In genomic region chr4:159105761-159106243, GRCh38 we compare ENCODE assay signal across 8 cellular contexts. TPM values are rescaled to one million over a fixed set of nuclear protein-coding genes. Genes with fewer than 3 reads are reported as not detected.
A peak's percentile ranks its signal among the peaks of the same experiment; 100 is the strongest.
DNase-seq lines count a peak whose midpoint lies in the region; ATAC-seq, FAIRE-seq and TF ChIP-seq lines count a peak whose summit lies in the region.

No MANE protein-coding gene starts in this region.

- H3K4me3 ChIP-seq in H1 (ENCODE audit: extremely low read depth in 1 of 4, insufficient read depth in 2 of 4, low read depth in 3 of 4, low read length in 4 of 4) (peak overlapping the region in 2 of 4 experiments; percentile 94 to 99; a peak in 4 of 8 replicates), neural cell (ENCODE audit: low read length) (peak overlapping the region; percentile 84)

- no peaks in the 10 kb centered on the region for H3K36me3 Mint-ChIP-seq in activated CD4-positive, alpha-beta T cell treated with anti-CD3 and anti-CD28 coated beads, Interleukin-2, amount 10 ng/mL, durations not matched to agents 7 days and 5 days (ENCODE audit: low read depth)

- no peak for TF ChIP-seq POLR2A in H1 (IDR thresholded peaks at IDR 0.05; ENCODE audit: control extremely low read depth in 1 of 2, low read depth in 2 of 2, low read length in 2 of 2)

- no peak overlapping the region for H2BK15ac ChIP-seq in H1 (ENCODE audit: low read length)

- peaks cover 19% of the 10 kb centered on the region in 2 experiments for H4K20me1 ChIP-seq in H1 (replicated peaks in 1 of 2; ENCODE audit: control insufficient read depth in 1 of 2, insufficient read depth in 2 of 2, low read length in 2 of 2)
- peaks cover 36% of the 10 kb centered on the region for H4K20me1 ChIP-seq in neural cell (ENCODE audit: insufficient read depth)

- no peaks in the 10 kb centered on the region for H3K9me3 Mint-ChIP-seq in activated CD4-positive, alpha-beta T cell treated with anti-CD3 and anti-CD28 coated beads, Interleukin-2, amount 10 ng/mL, durations not matched to agents 7 days and 5 days

- H3K27ac Mint-ChIP-seq in activated CD4-positive, alpha-beta T cell treated with anti-CD3 and anti-CD28 coated beads, Interleukin-2, amount 10 ng/mL, durations not matched to agents 7 days and 5 days, result peak overlapping the region; percentile 1

- H3K9me3 ChIP-seq in H1 (ENCODE audit: insufficient read depth in 2 of 2, low read depth in 1 of 2, low read length in 1 of 2) (no peaks in the 10 kb centered on the region), neural cell (ENCODE audit: low read length) (no peaks in the 10 kb centered on the region)

- H3K23me2 ChIP-seq in H1 (ENCODE audit: low read depth, low read length), result peaks cover 15% of the 10 kb centered on the region; the same call in 1 of the 2 replicates

- no peak overlapping the region for H2AFZ ChIP-seq in H1 (ENCODE audit: low read length)
- H2AFZ ChIP-seq in neural cell (ENCODE audit: low read depth, low read length), result no peak overlapping the region

- H3K4me1 Mint-ChIP-seq in activated CD4-positive, alpha-beta T cell treated with anti-CD3 and anti-CD28 coated beads, Interleukin-2, amount 10 ng/mL, durations not matched to agents 7 days and 5 days, result peaks cover 54% of the 10 kb centered on the region

- peaks cover 5% of the 10 kb centered on the region for H3K27me3 Mint-ChIP-seq in activated CD4-positive, alpha-beta T cell treated with anti-CD3 and anti-CD28 coated beads, Interleukin-2, amount 10 ng/mL, durations not matched to agents 7 days and 5 days

- no peak overlapping the region for H2BK12ac ChIP-seq in H1 (ENCODE audit: low read depth, low read length)

- ATAC-seq in HG03442 (IDR thresholded peaks at IDR 0.05; ENCODE audit: unreplicated experiment) (no peak), HG02884 (IDR thresholded peaks at IDR 0.05; ENCODE audit: unreplicated experiment) (no peak)

- TF ChIP-seq RAD21 in H1 (IDR thresholded peaks at IDR 0.05 in 1 of 2, conservative IDR thresholded peaks at IDR 0.05 in 1 of 2; ENCODE audit: low read depth in 2 of 2, low read length in 2 of 2) (no peak), neural cell (conservative IDR thresholded peaks at IDR 0.05) (peak; percentile 13)

- H3K9ac ChIP-seq in H1 (replicated peaks in 1 of 4; ENCODE audit: extremely low read depth in 1 of 4, low read depth in 3 of 4, low read length in 3 of 4), result no peak overlapping the region
- peak overlapping the region; percentile 96 for H3K9ac ChIP-seq in neural cell (ENCODE audit: low read length)

- FAIRE-seq in H1 (lab: Jason Lieb, UNC), result peak; percentile 39

- H3K27me3 ChIP-seq in H1 (replicated peaks in 1 of 4; ENCODE audit: control insufficient read depth in 3 of 4, extremely low read depth in 1 of 4, insufficient read depth in 3 of 4, low read length in 3 of 4) (0 out of 7 replicates have a peak, but pooled peaks cover 0 to 11% (median 0%) of the 10 kb centered on the region in 4 experiments), neural cell (ENCODE audit: insufficient read depth, low read depth, low read length) (peaks cover 3% of the 10 kb centered on the region)

- peaks cover 3 to 9% (median 7%) of the 10 kb centered on the region in 4 experiments; a peak in 4 of 7 replicates for H3K4me1 ChIP-seq in H1 (replicated peaks in 1 of 4; ENCODE audit: control insufficient read depth in 3 of 4, insufficient read depth in 4 of 4, low read length in 3 of 4)

- H3K9me2 ChIP-seq in neural cell (ENCODE audit: insufficient read depth, low read length), result no peaks in the 10 kb centered on the region

- H4K5ac ChIP-seq in H1 (ENCODE audit: insufficient read length, low read depth, low read length), result no peak overlapping the region

- H3K56ac ChIP-seq in H1 (replicated peaks; ENCODE audit: insufficient read length, low read depth, low read length), result no peak overlapping the region

- H3K79me2 ChIP-seq in H1 (ENCODE audit: control insufficient read depth in 1 of 2, insufficient read depth in 2 of 2, low read length in 2 of 2) (peaks cover 9 to 67% of the 10 kb centered on the region in 2 experiments; a peak in 3 of 4 replicates), neural cell (replicated peaks; ENCODE audit: insufficient read depth, low read length) (peaks cover 77% of the 10 kb centered on the region)

- H2BK20ac ChIP-seq in H1 (ENCODE audit: low read length), result no peak overlapping the region

- H3K27ac ChIP-seq in H1 (ENCODE audit: low read depth, low read length) (no peak overlapping the region), neural cell (ENCODE audit: low read length) (peak overlapping the region; percentile 86)

- POLR2A ChIA-PET in activated CD4-positive, alpha-beta T cell treated with anti-CD3 and anti-CD28 coated beads, Interleukin-2, amount 10 ng/mL, durations not matched to agents 7 days and 5 days (lab: Charles Lee), result no interaction called here
- POLR2A ChIA-PET in H1 (lab: Charles Lee; ENCODE audit: partially characterized antibody), result no interaction called here

- no peak for TF ChIP-seq EP300 in H1 (IDR thresholded peaks at IDR 0.05; ENCODE audit: borderline replicate concordance in 1 of 2, low read depth in 2 of 2, low read length in 2 of 2)
- TF ChIP-seq EP300 in neural cell (conservative IDR thresholded peaks at IDR 0.05; ENCODE audit: poor library complexity, severe bottlenecking), result no peak

- WGBS in H1 (ENCODE audit: extremely low coverage in 1 of 2, insufficient coverage in 1 of 2, insufficient read length in 1 of 2, insufficient replicate concordance in 2 of 2, low coverage in 1 of 2, low lambda C conversion rate in 2 of 2, missing lambda C conversion rate in 1 of 2), 2 experiments, result 52% methylated on average over 4 of the region's 4 CpGs; no CpG with 5 or more reads in 1 of the 2 experiments

- no peak overlapping the region for H3K18ac ChIP-seq in H1 (ENCODE audit: extremely low read depth, low read length)

- H3K4me3 Mint-ChIP-seq in activated CD4-positive, alpha-beta T cell treated with anti-CD3 and anti-CD28 coated beads, Interleukin-2, amount 10 ng/mL, durations not matched to agents 7 days and 5 days, result peak overlapping the region; percentile 5

- no peak overlapping the region for H2AK5ac ChIP-seq in H1 (ENCODE audit: low read depth, low read length)

- H3K23ac ChIP-seq in H1 (ENCODE audit: insufficient read length), result no peak overlapping the region

- H3K14ac ChIP-seq in H1 (ENCODE audit: insufficient read length), result no peak overlapping the region

- peaks cover 8% of the 10 kb centered on the region for H3F3A ChIP-seq in neural cell (ENCODE audit: insufficient read depth, low read length, poor library complexity, severe bottlenecking)

- no peaks in the 10 kb centered on the region; the same call in none of the 2 replicates for H3K79me1 ChIP-seq in H1 (ENCODE audit: low read depth, low read length)

- CTCF ChIA-PET in activated CD4-positive, alpha-beta T cell treated with anti-CD3 and anti-CD28 coated beads, Interleukin-2, amount 10 ng/mL, durations not matched to agents 7 days and 5 days (lab: Charles Lee), result no interaction called here
- CTCF ChIA-PET in H1 (lab: Charles Lee; ENCODE audit: partially characterized antibody), result interaction anchor here (1.0 kb wide), 1 partner anchor 251 kb away, joined by 4 read pairs; no protein-coding TSS in a partner anchor

- H3K36me3 ChIP-seq in H1 (ENCODE audit: control insufficient read depth in 2 of 4, insufficient read depth in 4 of 4, low read length in 3 of 4) (no peaks in the 10 kb centered on the region), neural cell (ENCODE audit: insufficient read depth, low read length) (no peaks in the 10 kb centered on the region)

- no peak overlapping the region for H3K4ac ChIP-seq in H1 (replicated peaks; ENCODE audit: insufficient read length, low read depth, low read length)

- H3K4me2 ChIP-seq in H1 (ENCODE audit: insufficient read depth in 1 of 2, low read depth in 2 of 2, low read length in 2 of 2) (peak overlapping the region; percentile 88 to 90), neural cell (ENCODE audit: low read length) (peak overlapping the region; percentile 71)

- no peak overlapping the region for H2BK120ac ChIP-seq in H1 (replicated peaks; ENCODE audit: low read depth, low read length)

- no peak overlapping the region for H2BK5ac ChIP-seq in H1 (ENCODE audit: low read depth, low read length)

- H4K91ac ChIP-seq in H1 (replicated peaks; ENCODE audit: insufficient read length, low read length), result no peak overlapping the region

- H4K8ac ChIP-seq in H1 (ENCODE audit: extremely low read depth, insufficient read depth, low read length), result no peak overlapping the region

- DNase-seq in activated CD4-positive, alpha-beta T cell treated with anti-CD3 and anti-CD28 coated beads, Interleukin-2, amount 10 ng/mL, durations not matched to agents 7 days and 5 days, result no peak
- DNase-seq in activated CD4-positive, alpha-beta T cell treated with anti-CD3 and anti-CD28 coated beads, Interleukin-2, amount 50 U/mL, for 1 hour, result no peak
- DNase-seq in H1 (ENCODE audit: low read depth in 1 of 2, low spot score in 2 of 2), result no peak
- DNase-seq in superior temporal gyrus (ENCODE audit: extremely low spot score), result no peak

- TF ChIP-seq CTCF in H1 (IDR thresholded peaks at IDR 0.05; ENCODE audit: control extremely low read depth in 1 of 3, insufficient read depth in 1 of 3, low read depth in 1 of 3, low read length in 3 of 3), result no peak
- TF ChIP-seq CTCF in neural cell (IDR thresholded peaks at IDR 0.05; ENCODE audit: poor library complexity, severe bottlenecking), result no peak

TF ChIP-seq in PFSK-1, 5 proteins besides CTCF, POLR2A, EP300 and RAD21 (continues in another document):
- TF ChIP-seq SIN3A (IDR thresholded peaks at IDR 0.05; ENCODE audit: borderline replicate concordance, insufficient read depth, low read length), result peak; percentile 42; the same call in 1 of the 2 replicates

TF ChIP-seq in H1, 55 proteins besides CTCF, POLR2A, EP300 and RAD21:
- TF ChIP-seq SIX5 (IDR thresholded peaks at IDR 0.05; ENCODE audit: low read depth, low read length) (no peak), SP2 (IDR thresholded peaks at IDR 0.05; ENCODE audit: low read length) (no peak)

TF ChIP-seq in neural cell, 6 proteins besides CTCF, POLR2A, EP300 and RAD21 (continues in another document):
- TF ChIP-seq MXI1 (conservative IDR thresholded peaks at IDR 0.05; ENCODE audit: poor library complexity, severe bottlenecking) (peak; percentile 21), POLR2AphosphoS5 (IDR thresholded peaks at IDR 0.05) (no peak)

RNA-seq across cellular contexts. Expression of gene RAPGEF2, which starts 2.9 kb away (rescaled TPM):
- 10 to 100 TPM; 15.8 to 20.4 TPM for total RNA-seq in activated CD4-positive, alpha-beta T cell treated with anti-CD3 and anti-CD28 coated beads, Interleukin-2, amount 10 ng/mL, durations not matched to agents 7 days and 5 days
- 10.5 TPM for polyA plus RNA-seq in PFSK-1 (2012; ENCODE audit: insufficient read length, low read depth)
- 42.9 and 48.6 TPM in 2 replicates for total RNA-seq in H1 (2021; fragmentation: NEBNext Ultra II Directional; extraction: Animal tissue kit (Norgen Biotek cat#: 25700))
- polyA plus RNA-seq in H1 (2011; rRNA removed), result 16.7 and 24.4 TPM in 2 replicates
- polyA plus RNA-seq in H1 (2011; cell fraction: cytosol; rRNA removed), result 23.7 TPM
- polyA plus RNA-seq in H1 (2011; cell fraction: nucleus; rRNA removed), result 33.0 TPM
- 23.2 to 31.0 TPM (median 29.9 TPM) in 4 replicates for polyA plus RNA-seq in H1 (2012, experiment 1 of 2)
- polyA plus RNA-seq in H1 (2012, experiment 2 of 2), result 1.7 TPM
- polyA plus RNA-seq in H1 (2013, experiment 1 of 2), result 24.0 TPM
- polyA plus RNA-seq in H1 (2013, experiment 2 of 2), result 27.4 TPM
- polyA minus RNA-seq in H1 (2011; rRNA and poly(A)+ RNA removed), result 84.3 and 118 TPM in 2 replicates
- polyA minus RNA-seq in H1 (2011; cell fraction: cytosol; rRNA and poly(A)+ RNA removed), result 33.5 TPM
- polyA minus RNA-seq in H1 (2011; cell fraction: nucleus; rRNA and poly(A)+ RNA removed), result 76.8 TPM
- polyA plus RNA-seq in neural cell, result 134 and 145 TPM in 2 replicates
- polyA minus RNA-seq in neural cell, result 528 and 617 TPM in 2 replicates
